ENCODE assay signal across 9 cellular contexts in the genomic region with DNA sequence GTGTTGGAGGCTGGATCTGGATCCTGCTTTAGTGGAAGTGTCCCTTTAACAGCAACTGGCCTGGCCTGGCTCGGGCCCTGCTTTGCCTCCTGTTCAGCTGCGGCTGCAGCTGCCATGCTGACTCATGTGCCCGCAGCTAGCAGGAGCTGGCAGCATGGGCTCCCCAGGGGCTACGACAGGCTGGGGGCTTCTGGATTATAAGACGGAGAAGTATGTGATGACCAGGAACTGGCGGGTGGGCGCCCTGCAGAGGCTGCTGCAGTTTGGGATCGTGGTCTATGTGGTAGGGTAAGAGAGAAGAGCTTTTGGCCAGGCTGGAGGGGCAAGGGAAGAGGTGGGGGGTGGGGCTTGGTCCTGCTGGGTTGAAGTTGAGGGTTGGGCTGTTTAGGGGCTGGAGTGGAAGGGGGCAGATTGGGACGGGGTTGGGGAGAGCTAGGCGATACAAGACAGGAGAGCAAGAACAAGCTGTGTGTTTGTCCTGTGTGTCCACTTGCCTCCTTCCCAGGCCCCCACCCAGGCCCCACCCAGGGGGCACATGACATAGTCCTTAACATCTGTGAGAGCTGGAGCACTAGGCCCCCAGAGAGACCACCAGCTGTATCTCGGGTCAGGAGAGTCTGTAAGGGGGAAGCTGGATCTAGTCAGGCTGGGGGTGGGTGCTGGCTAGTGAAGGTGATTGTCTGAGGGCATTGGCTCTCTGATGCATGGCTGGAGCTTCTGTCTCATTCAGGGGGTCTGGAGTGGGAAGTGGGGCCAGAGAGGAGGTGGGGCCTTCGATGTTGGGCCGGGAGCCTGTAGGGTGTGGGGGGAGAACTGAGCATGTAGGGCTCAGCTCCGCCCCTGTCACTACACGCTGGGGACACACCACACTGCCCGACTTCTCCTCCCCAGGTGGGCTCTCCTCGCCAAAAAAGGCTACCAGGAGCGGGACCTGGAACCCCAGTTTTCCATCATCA. TPM values are rescaled to one million over a fixed set of nuclear protein-coding genes. Genes with fewer than 3 reads are reported as not detected.
A peak's percentile ranks its signal among the peaks of the same experiment; 100 is the strongest.
DNase-seq lines count a peak whose midpoint lies in the region; ATAC-seq and TF ChIP-seq lines count a peak whose summit lies in the region.
"Had no signal": no experiment of that assay in that cellular context is flagged by ENCODE, and none has a peak within 500 bp of the region (broad histone marks: within the 10 kb centered on the region; RNA-seq: fewer than 3 reads in every experiment).

A gene (plus strand): TSS at position 115 of the 956 bp plus-strand sequence. CDS start 10 bp downstream, at position 125.

- no peaks in the 10 kb centered on the region for H3K36me3 ChIP-seq in body of pancreas (replicated peaks in 1 of 2; ENCODE audit: insufficient read depth in 1 of 2, low read depth in 2 of 2)
- no peaks in the 10 kb centered on the region for H3K36me3 ChIP-seq in right lobe of liver
- H3K36me3 ChIP-seq in upper lobe of right lung, result no peaks in the 10 kb centered on the region
- H3K36me3 ChIP-seq: adrenal gland had no signal

- no peaks in the 10 kb centered on the region for H3K27me3 Mint-ChIP-seq in activated T-cell treated with anti-CD3 and anti-CD28 coated beads, Interleukin-2, amount 50 U/mL, for 24 hours

- no peaks in the 10 kb centered on the region for H3K36me3 Mint-ChIP-seq in activated T-cell treated with anti-CD3 and anti-CD28 coated beads, Interleukin-2, amount 50 U/mL, for 24 hours (ENCODE audit: low read depth)

- intact Hi-C loops in body of pancreas (cut with DNase I), result loop anchor here (10.0 kb wide), 1 partner anchor 51 kb away; a partner anchor contains a TSS
- intact Hi-C loops in right lobe of liver (cut with DNase I), result no loop called here
- intact Hi-C loops in upper lobe of right lung (cut with DNase I), result no loop called here

- H3K9me3 Mint-ChIP-seq in activated T-cell treated with anti-CD3 and anti-CD28 coated beads, Interleukin-2, amount 50 U/mL, for 24 hours, result no peaks in the 10 kb centered on the region

- ATAC-seq in body of pancreas (no peak), right lobe of liver (peak in 1 of 4 donors; percentile 17), upper lobe of right lung (no peak), GM18498 (IDR thresholded peaks at IDR 0.05; ENCODE audit: unreplicated experiment) (no peak)

- H3K27ac ChIP-seq in body of pancreas (peak within 1 kb of the TSS in 3 of 4 donors; percentile 21 to 46 (median 30)), right lobe of liver (peak within 1 kb of the TSS in 2 of 3 donors; percentile 67 to 68), upper lobe of right lung (peak within 1 kb of the TSS; percentile 70)

- no peaks in the 10 kb centered on the region for H3K27me3 ChIP-seq in body of pancreas
- H3K27me3 ChIP-seq in right lobe of liver, result no peaks in the 10 kb centered on the region
- H3K27me3 ChIP-seq in upper lobe of right lung, result no peaks in the 10 kb centered on the region
- H3K27me3 ChIP-seq: adrenal gland had no signal

- H3K9me3 ChIP-seq in body of pancreas (no peaks in the 10 kb centered on the region), right lobe of liver (no peaks in the 10 kb centered on the region), upper lobe of right lung (no peaks in the 10 kb centered on the region)
- H3K9me3 ChIP-seq: adrenal gland had no signal

- no peak for TF ChIP-seq CTCF in body of pancreas (IDR thresholded peaks at IDR 0.05)
- no peak for TF ChIP-seq CTCF in right lobe of liver (IDR thresholded peaks at IDR 0.05)
- no peak for TF ChIP-seq CTCF in upper lobe of right lung (IDR thresholded peaks at IDR 0.05)

- DNase-seq in activated T-cell treated with anti-CD3 and anti-CD28 coated beads, Interleukin-2, amount 50 U/mL, for 24 hours, result no peak
- DNase-seq in activated T-cell treated with anti-CD3 and anti-CD28 coated beads, Interleukin-2, amount 50 U/mL, for 48 hours, result no peak
- DNase-seq in body of pancreas (peak in 1 of 4 donors; percentile 23), right lobe of liver (peak in 2 of 3 donors; percentile 18 to 42), upper lobe of right lung (no peak), activated gamma-delta T cell treated with Interleukin-2 at 50 U/mL for 16 hours (no peak), NCI-H2196 treated with DMSO at 0.1 percent for 48 hours (lab: John Stamatoyannopoulos, UW; ENCODE audit: unreplicated experiment) (no peak)

- H3K4me1 ChIP-seq in body of pancreas (peaks cover 16% of the 10 kb centered on the region), right lobe of liver (peaks cover 0 to 6% (median 0%) of the 10 kb centered on the region in 4 donors), upper lobe of right lung (peaks cover 17% of the 10 kb centered on the region)

- no peak within 1 kb of the TSS for H3K4me3 ChIP-seq in body of pancreas
- peak within 1 kb of the TSS; percentile 30 to 41 (median 33) for H3K4me3 ChIP-seq in right lobe of liver
- H3K4me3 ChIP-seq in upper lobe of right lung, result peak within 1 kb of the TSS; percentile 53

- TF ChIP-seq POLR2A in body of pancreas (IDR thresholded peaks at IDR 0.05), result no peak
- no peak for TF ChIP-seq POLR2A in right lobe of liver (IDR thresholded peaks at IDR 0.05)

- peak within 1 kb of the TSS; percentile 86 for H3K4me3 Mint-ChIP-seq in activated T-cell treated with anti-CD3 and anti-CD28 coated beads, Interleukin-2, amount 50 U/mL, for 24 hours

- H3K27ac Mint-ChIP-seq in activated T-cell treated with anti-CD3 and anti-CD28 coated beads, Interleukin-2, amount 50 U/mL, for 24 hours, result peak within 1 kb of the TSS; percentile 92

- H3K4me1 Mint-ChIP-seq in activated T-cell treated with anti-CD3 and anti-CD28 coated beads, Interleukin-2, amount 50 U/mL, for 24 hours (ENCODE audit: low read depth), result peaks cover 25% of the 10 kb centered on the region

- 44 to 58% methylated on average over 14 to 18 of the region's 18 CpGs for WGBS in body of pancreas, 2 donors
- WGBS in right lobe of liver (ENCODE audit: insufficient coverage, low coverage, low lambda C conversion rate, missing lambda C conversion rate), result 46% methylated on average over 12 of the region's 18 CpGs

RNA-seq across cellular contexts. Expression of the gene that starts here (rescaled TPM):
- total RNA-seq in body of pancreas (not detected), right lobe of liver (1 to 10 TPM in 1 of 6 experiments, under 1 TPM in 4, not detected in 1; 0.09 to 1.4 (median 0.42) TPM), upper lobe of right lung (2.2 TPM)

Comparison
In these comparisons a context has a peak if more than half of its experiments do, and no peak if none do; other contexts are left out.
1. DNase-seq: peak in right lobe of liver (2 of 3); none in activated T-cell treated with anti-CD3 and anti-CD28 coated beads, Interleukin-2, amount 50 U/mL, for 24 hours (single experiment), activated T-cell treated with anti-CD3 and anti-CD28 coated beads, Interleukin-2, amount 50 U/mL, for 48 hours (0 of 2), upper lobe of right lung (single experiment), activated gamma-delta T cell treated with Interleukin-2 at 50 U/mL for 16 hours (single experiment) and NCI-H2196 treated with DMSO at 0.1 percent for 48 hours (single experiment).
2. H3K4me3 ChIP-seq: peak in right lobe of liver (3 of 3) and upper lobe of right lung (single experiment); none in body of pancreas (0 of 2).
3. Peak in every context shown above with its lines, with median percentiles within 50 percentile points of each other: H3K27ac ChIP-seq.